Comparison of ENCODE assay signal across 19 cellular contexts in genomic region chr9:106218854-106219253, GRCh38.
DNase-seq lines count a peak whose midpoint lies in the region; ATAC-seq, FAIRE-seq and TF ChIP-seq lines count a peak whose summit lies in the region.
"Had no signal": no experiment of that assay in that cellular context is flagged by ENCODE, and none has a peak within 500 bp of the region (broad histone marks: within the 10 kb centered on the region; RNA-seq: fewer than 3 reads in every experiment).

No MANE protein-coding gene starts in this region.

- ATAC-seq in GM18907 (IDR thresholded peaks at IDR 0.05; ENCODE audit: unreplicated experiment) (peak; percentile 78), GM21619 (IDR thresholded peaks at IDR 0.05; ENCODE audit: unreplicated experiment) (peak; percentile 77), HG03108 (IDR thresholded peaks at IDR 0.05; ENCODE audit: unreplicated experiment) (peak; percentile 59), GM12878 (peak; percentile 91), heart right ventricle (no peak)
- ATAC-seq in activated CD4-positive, alpha-beta T cell treated with anti-CD3 and anti-CD28 coated beads for 36 hours = no peak
- ATAC-seq: activated CD8-positive, alpha-beta T cell treated with anti-CD3 and anti-CD28 coated beads for 36 hours; left colon; upper lobe of right lung had no signal

- no peak for TF ChIP-seq RAD21 in GM12878 (IDR thresholded peaks at IDR 0.05; ENCODE audit: insufficient read depth, low read depth, low read length)

- H3K9ac ChIP-seq in GM12878 (ENCODE audit: control insufficient read depth, insufficient read depth, low read length) = no peak overlapping the region
- no peak overlapping the region for H3K9ac ChIP-seq in kidney (ENCODE audit: low read length in 2 of 2)

- TF ChIP-seq CTCF in GM12878 (IDR thresholded peaks at IDR 0.05 in 2 of 3, conservative IDR thresholded peaks at IDR 0.05 in 1 of 3; ENCODE audit: control insufficient read depth in 2 of 3, extremely low read depth in 1 of 3, insufficient read depth in 1 of 3, low read depth in 3 of 3, low read length in 3 of 3) (no peak), kidney (IDR thresholded peaks at IDR 0.05; ENCODE audit: borderline replicate concordance, extremely low read depth, insufficient read depth) (no peak), heart right ventricle (IDR thresholded peaks at IDR 0.05) (no peak)

- H3K27ac ChIP-seq in GM12878 (ENCODE audit: control insufficient read depth, insufficient read depth) (no peak overlapping the region), kidney (ENCODE audit: low read depth in 2 of 2, low read length in 2 of 2) (no peak overlapping the region), heart right ventricle (no peak overlapping the region)
- H3K27ac ChIP-seq: coronary artery, esophagus muscularis mucosa, upper lobe of right lung had no signal

- no peaks in the 10 kb centered on the region for H3K27me3 Mint-ChIP-seq in activated CD4-positive, alpha-beta T cell treated with anti-CD3 and anti-CD28 coated beads for 36 hours
- H3K27me3 Mint-ChIP-seq: activated CD8-positive, alpha-beta T cell treated with anti-CD3 and anti-CD28 coated beads for 36 hours had no signal

- CTCF ChIA-PET in GM12878 (lab: Yijun Ruan, JAX) = no interaction called here
- CTCF ChIA-PET in activated CD4-positive, alpha-beta T cell treated with anti-CD3 and anti-CD28 coated beads for 36 hours (lab: Charles Lee) = no interaction called here

- BruUV-seq in GM12878 (replicated peaks; lab: Mats Ljungman, UMichigan) = no TSS peak

- WGBS in GM12878 (ENCODE audit: insufficient coverage, insufficient replicate concordance, low lambda C conversion rate, missing lambda C conversion rate) = 13% methylated on average over 3 of the region's 3 CpGs
- 84 to 85% methylated on average over 3 of the region's 3 CpGs for WGBS in heart right ventricle, 2 donors

- H3K4me3 Mint-ChIP-seq in activated CD4-positive, alpha-beta T cell treated with anti-CD3 and anti-CD28 coated beads for 36 hours = no peak overlapping the region
- H3K4me3 Mint-ChIP-seq: activated CD8-positive, alpha-beta T cell treated with anti-CD3 and anti-CD28 coated beads for 36 hours had no signal

- FAIRE-seq in GM12878 (lab: Jason Lieb, UNC) (no peak), kidney (lab: Jason Lieb, UNC) (no peak)
- FAIRE-seq: TTC549 had no signal

- H3K9me3 Mint-ChIP-seq in activated CD4-positive, alpha-beta T cell treated with anti-CD3 and anti-CD28 coated beads for 36 hours (ENCODE audit: low read depth) = peaks cover 2% of the 10 kb centered on the region

- in situ Hi-C loops in GM12878 (cut with MboI) = no loop called here

- H3K27ac Mint-ChIP-seq in activated CD4-positive, alpha-beta T cell treated with anti-CD3 and anti-CD28 coated beads for 36 hours = no peak overlapping the region
- H3K27ac Mint-ChIP-seq: activated CD8-positive, alpha-beta T cell treated with anti-CD3 and anti-CD28 coated beads for 36 hours; activated T-helper 2 cell treated with anti-CD3 and anti-CD28 coated beads, Interferon-gamma antibody, Interleukin-2, Interleukin-4, amounts not matched to agents 10 μg/mL and 5 μg/mL and 100 μg/mL, durations not matched to agents 14 hours and 24 hours and 36 hours had no signal

- RAD21 ChIA-PET in GM12878 (lab: Charles Lee; ENCODE audit: unreplicated experiment) = no interaction called here

- H2AFZ ChIP-seq in GM12878 (ENCODE audit: control insufficient read depth, low read depth, low read length) = no peak overlapping the region

- no peak for TF ChIP-seq EP300 in GM12878 (IDR thresholded peaks at IDR 0.05; ENCODE audit: borderline replicate concordance in 1 of 2, control insufficient read depth in 1 of 2, low read depth in 2 of 2, low read length in 2 of 2)

- H3K4me1 Mint-ChIP-seq in activated CD4-positive, alpha-beta T cell treated with anti-CD3 and anti-CD28 coated beads for 36 hours = no peaks in the 10 kb centered on the region

- no peaks in the 10 kb centered on the region for H3K79me2 ChIP-seq in GM12878 (ENCODE audit: control insufficient read depth, insufficient read depth, low read length)

- H3K9me3 ChIP-seq in GM12878 (replicated peaks; ENCODE audit: control insufficient read depth, insufficient read depth, low read length) (no peaks in the 10 kb centered on the region; the same call in 2 of the 3 replicates), kidney (ENCODE audit: control insufficient read depth in 1 of 2, low read length in 2 of 2) (no peaks in the 10 kb centered on the region), heart right ventricle (no peaks in the 10 kb centered on the region)
- H3K9me3 ChIP-seq: BE2C, esophagus muscularis mucosa, upper lobe of right lung had no signal

- no peaks in the 10 kb centered on the region; a peak in 1 of 4 replicates for H3K27me3 ChIP-seq in GM12878 (replicated peaks in 1 of 2; ENCODE audit: control insufficient read depth in 2 of 2, insufficient read depth in 2 of 2, low read length in 1 of 2)
- no peaks in the 10 kb centered on the region for H3K27me3 ChIP-seq in heart right ventricle
- H3K27me3 ChIP-seq: BE2C, esophagus muscularis mucosa, upper lobe of right lung had no signal

- H3K4me1 ChIP-seq in GM12878 (ENCODE audit: control insufficient read depth, insufficient read depth, low read length) (no peaks in the 10 kb centered on the region), kidney (ENCODE audit: control insufficient read depth in 1 of 2, insufficient read depth in 1 of 2, low read depth in 1 of 2, low read length in 2 of 2) (no peaks in the 10 kb centered on the region), heart right ventricle (no peaks in the 10 kb centered on the region)
- H3K4me1 ChIP-seq: BE2C, esophagus muscularis mucosa, upper lobe of right lung had no signal

- no peak overlapping the region for H3K4me2 ChIP-seq in GM12878 (ENCODE audit: control insufficient read depth, insufficient read depth)

- H3K36me3 Mint-ChIP-seq in activated CD4-positive, alpha-beta T cell treated with anti-CD3 and anti-CD28 coated beads for 36 hours (ENCODE audit: low read depth) = no peaks in the 10 kb centered on the region

- H4K20me1 ChIP-seq in GM12878 (ENCODE audit: control insufficient read depth, insufficient read depth) = no peaks in the 10 kb centered on the region

- no peak for TF ChIP-seq POLR2A in GM12878 (IDR thresholded peaks at IDR 0.05; ENCODE audit: low read depth, low read length)

- POLR2A ChIA-PET in GM12878 (lab: Charles Lee) = no interaction called here
- POLR2A ChIA-PET in activated CD4-positive, alpha-beta T cell treated with anti-CD3 and anti-CD28 coated beads for 36 hours (lab: Charles Lee) = no interaction called here

- H3K36me3 ChIP-seq in GM12878 (ENCODE audit: control insufficient read depth in 2 of 2, insufficient read depth in 2 of 2, low read length in 1 of 2) (no peaks in the 10 kb centered on the region), kidney (ENCODE audit: control insufficient read depth in 1 of 2, insufficient read depth in 2 of 2, low read length in 2 of 2) (no peaks in the 10 kb centered on the region), heart right ventricle (no peaks in the 10 kb centered on the region)
- H3K36me3 ChIP-seq: BE2C, esophagus muscularis mucosa, upper lobe of right lung had no signal

- no peak overlapping the region for H3K4me3 ChIP-seq in GM12878
- H3K4me3 ChIP-seq in kidney (ENCODE audit: low read length in 2 of 2) = no peak overlapping the region
- H3K4me3 ChIP-seq in heart right ventricle = no peak overlapping the region
- H3K4me3 ChIP-seq: coronary artery, esophagus muscularis mucosa, upper lobe of right lung had no signal

- SMC1A ChIA-PET in GM12878 (lab: Charles Lee; ENCODE audit: uncharacterized antibody, unreplicated experiment) = interaction anchor here (0.6 kb wide), 1 partner anchor 403 kb away, joined by 3 read pairs; no protein-coding TSS in a partner anchor

- no peak for DNase-seq in GM12878 (ENCODE audit: low read depth, low spot score)
- DNase-seq in activated CD4-positive, alpha-beta T cell treated with anti-CD3 and anti-CD28 coated beads for 36 hours = no peak
- DNase-seq in kidney = no peak
- no peak for DNase-seq in heart right ventricle
- no peak for DNase-seq in SHP77 treated with DMSO at 0.1 percent for 48 hours (lab: John Stamatoyannopoulos, UW)
- DNase-seq: activated CD8-positive, alpha-beta T cell treated with anti-CD3 and anti-CD28 coated beads for 36 hours; anterior cingulate cortex; BE2C; left colon; NK-92 treated with Interleukin-12 subunit alpha and Interleukin-12 subunit beta, amount 100 ng/mL, for 24 hours; retina; upper lobe of right lung had no signal

- intact Hi-C loops in GM12878 (cut with micrococcal nuclease; ENCODE audit: unreplicated experiment) (no loop called here), kidney (cut with DNase I) (no loop called here), heart right ventricle (cut with DNase I) (no loop called here)
- intact Hi-C loops in activated CD4-positive, alpha-beta T cell treated with anti-CD3 and anti-CD28 coated beads for 36 hours (cut with DNase I, micrococcal nuclease) = no loop called here

TF ChIP-seq in GM12878, 131 proteins besides CTCF, POLR2A, EP300 and RAD21:
- TF ChIP-seq GABPA (IDR thresholded peaks at IDR 0.05; ENCODE audit: low read depth) = no peak
- TF ChIP-seq, protein P1, sequence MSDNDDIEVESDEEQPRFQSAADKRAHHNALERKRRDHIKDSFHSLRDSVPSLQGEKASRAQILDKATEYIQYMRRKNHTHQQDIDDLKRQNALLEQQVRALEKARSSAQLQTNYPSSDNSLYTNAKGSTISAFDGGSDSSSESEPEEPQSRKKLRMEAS (IDR thresholded peaks at IDR 0.05; ENCODE audit: low read depth, low read length) = no peak
TF ChIP-seq in GM12878: peak in this region for 0.

Comparison
In these comparisons a context has a peak if more than half of its experiments do, and no peak if none do; other contexts are left out.
1. ATAC-seq: peak in GM18907 (single experiment), GM21619 (single experiment), HG03108 (single experiment) and GM12878 (single experiment); none in activated CD4-positive, alpha-beta T cell treated with anti-CD3 and anti-CD28 coated beads for 36 hours (single experiment) and heart right ventricle (0 of 8).